Comparison of ENCODE assay signal across 8 cellular contexts in the genomic region with DNA sequence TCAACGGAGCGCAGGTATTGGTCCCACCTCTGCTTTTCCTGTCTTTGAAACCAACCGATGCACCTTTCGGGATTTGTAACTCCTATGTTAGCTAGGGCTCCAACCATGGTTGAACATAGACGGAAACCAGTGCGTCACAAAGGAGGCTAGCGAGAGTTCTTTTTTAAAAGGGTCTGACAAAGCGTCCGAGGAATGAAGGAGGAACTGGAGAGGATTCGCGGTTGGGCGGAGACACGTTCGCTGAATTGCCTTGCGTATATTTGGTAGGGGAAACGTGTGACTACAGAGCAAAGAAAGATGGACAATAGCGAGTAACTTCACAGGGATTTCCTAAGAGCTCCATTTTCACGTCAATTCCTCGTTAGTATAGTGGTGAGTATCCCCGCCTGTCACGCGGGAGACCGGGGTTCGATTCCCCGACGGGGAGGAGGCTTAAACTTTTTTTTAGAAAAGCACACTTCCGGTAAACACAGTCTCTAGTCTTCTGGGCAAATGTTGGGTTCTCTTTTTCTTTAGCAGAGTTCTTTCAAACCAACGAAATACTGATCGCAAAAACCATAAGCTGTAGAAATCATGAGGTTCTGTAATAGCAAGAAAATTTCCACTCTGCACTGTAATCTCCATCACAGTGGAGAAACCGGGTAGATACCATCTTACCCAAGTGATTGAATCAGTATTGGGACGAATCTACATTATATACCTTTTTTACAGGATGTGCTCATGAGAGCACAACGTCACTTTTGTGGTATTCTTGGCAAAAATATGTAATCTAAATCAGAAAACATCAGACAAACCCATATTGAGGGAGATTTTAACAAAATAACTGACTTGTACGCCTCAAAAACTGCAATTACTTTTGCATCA. TPM values are rescaled to one million over a fixed set of nuclear protein-coding genes. Genes with fewer than 3 reads are reported as not detected.
A peak's percentile ranks its signal among the peaks of the same experiment; 100 is the strongest.
DNase-seq lines count a peak whose midpoint lies in the region; ATAC-seq and TF ChIP-seq lines count a peak whose summit lies in the region.

No MANE protein-coding gene starts in this region.

- H3K27ac ChIP-seq in VCaP (peak overlapping the region; percentile 67), mammary epithelial cell (ENCODE audit: insufficient read depth, low read depth, low read length) (peak overlapping the region; percentile 90)

- H3K9me3 ChIP-seq in mammary epithelial cell (replicated peaks; ENCODE audit: insufficient read depth, low read length): no peaks in the 10 kb centered on the region

- CTCF ChIA-PET in AG04449 (lab: Yijun Ruan, JAX) (interaction anchor here (0.6 to 1.4 kb wide), 9 partner anchors 19 to 885 kb away, joined by 3 to 4 read pairs (median 3); no protein-coding TSS in a partner anchor), mammary epithelial cell (lab: Charles Lee; ENCODE audit: low non-redundant PET) (no interaction called here)

- H3K36me3 ChIP-seq in mammary epithelial cell (ENCODE audit: insufficient read depth, low read length): no peaks in the 10 kb centered on the region

- in situ Hi-C loops in mammary epithelial cell (cut with MboI; ENCODE audit: low sequenced_read_pairs in 2 of 2): no loop called here

- ATAC-seq in GM18867 (IDR thresholded peaks at IDR 0.05; ENCODE audit: unreplicated experiment): peak; percentile 58
- ATAC-seq in HG03066 (IDR thresholded peaks at IDR 0.05; ENCODE audit: low read depth, unreplicated experiment): peak; percentile 62

- peaks cover 5% of the 10 kb centered on the region for H3K4me1 ChIP-seq in mammary epithelial cell (ENCODE audit: insufficient read depth, low read length)

- POLR2A ChIA-PET in AG04449 (lab: Yijun Ruan, JAX): interaction anchor here (0.5 to 1.5 kb wide), 6 partner anchors 16 to 347 kb away, joined by 3 to 6 read pairs (median 4); a partner anchor contains a TSS

- peak overlapping the region; percentile 83 for H3K4me2 ChIP-seq in mammary epithelial cell (ENCODE audit: insufficient read depth, low read depth, low read length)

- no peaks in the 10 kb centered on the region for H3K79me2 ChIP-seq in mammary epithelial cell (ENCODE audit: insufficient read depth, low read length)

- no TSS peak for BruUV-seq in mammary epithelial cell (replicated peaks; lab: Mats Ljungman, UMichigan)

- H4K20me1 ChIP-seq in mammary epithelial cell (ENCODE audit: insufficient read depth, low read length): no peaks in the 10 kb centered on the region

- 3% methylated on average over 32 of the region's 33 CpGs for WGBS in mammary epithelial cell (ENCODE audit: low coverage, missing lambda C conversion rate)

- TF ChIP-seq CTCF in AG04449 (IDR thresholded peaks at IDR 0.05; ENCODE audit: insufficient read depth, low read length, missing control alignments) (no peak), VCaP (conservative IDR thresholded peaks at IDR 0.05) (no peak), mammary epithelial cell (conservative IDR thresholded peaks at IDR 0.05 in 1 of 2, IDR thresholded peaks at IDR 0.05 in 1 of 2; ENCODE audit: extremely low read depth in 1 of 2, insufficient read depth in 1 of 2, low read depth in 1 of 2, low read length in 2 of 2) (no peak)

- intact Hi-C loops in mammary epithelial cell (cut with micrococcal nuclease): loop anchor here (1.0 to 10.0 kb wide), 11 partner anchors 15 to 945 kb away; a partner anchor contains a TSS

- DNase-seq in AG04449 (ENCODE audit: low read depth, low spot score): peak; percentile 79
- DNase-seq in NCI-H2171 (lab: John Stamatoyannopoulos, UW): peak; percentile 39
- peak; percentile 89 for DNase-seq in mammary epithelial cell
- peak; percentile 91 for DNase-seq in iris pigment epithelial cell (ENCODE audit: low read depth)
- DNase-seq in stimulated activated CD4-positive, alpha-beta T cell treated with anti-CD3 and anti-CD28 coated beads, Interleukin-12 subunit alpha, Interleukin-12 subunit beta, amount 100 ng/mL, for 24 hours (ENCODE audit: low read depth in 2 of 2): peak; percentile 71 to 80

- H3K4me3 ChIP-seq in AG04449 (ENCODE audit: low read depth, low read length): peak overlapping the region; percentile 81
- H3K4me3 ChIP-seq in mammary epithelial cell (replicated peaks in 1 of 3; ENCODE audit: insufficient read depth in 1 of 3, low read depth in 2 of 3, low read length in 3 of 3): peak overlapping the region; percentile 62 to 79 (median 76)

- dilution Hi-C loops in mammary epithelial cell (cut with HindIII; ENCODE audit: low sequenced_read_pairs): no loop called here

- peak overlapping the region; percentile 94 for H3K9ac ChIP-seq in mammary epithelial cell (ENCODE audit: insufficient read depth, low read length)

- H2AFZ ChIP-seq in mammary epithelial cell (ENCODE audit: low read depth, low read length): peak overlapping the region; percentile 90

- no peaks in the 10 kb centered on the region for H3K27me3 ChIP-seq in mammary epithelial cell (ENCODE audit: insufficient read depth, low read length)

RNA-seq across cellular contexts. Expression of a gene that starts 6.6 kb away (rescaled TPM):
- total RNA-seq in mammary epithelial cell: 1 to 10 TPM; 3.4 to 7.2 TPM
- polyA plus RNA-seq in mammary epithelial cell: 1.7 TPM
- 3.8 TPM for polyA minus RNA-seq in mammary epithelial cell

Comparison
In these comparisons a context has a peak if more than half of its experiments do, and no peak if none do; other contexts are left out.
1. Peak in every context shown above with its lines: DNase-seq, ATAC-seq, H3K4me3 ChIP-seq and H3K27ac ChIP-seq.
2. DNase-seq: peak in every context shown above with its lines; median percentile 91 in iris pigment epithelial cell; 89 in mammary epithelial cell; 79 in AG04449; 76 in stimulated activated CD4-positive, alpha-beta T cell treated with anti-CD3 and anti-CD28 coated beads, Interleukin-12 subunit alpha, Interleukin-12 subunit beta, amount 100 ng/mL, for 24 hours; 39 in NCI-H2171.